Comparison of ENCODE assay signal across 16 cellular contexts in genomic region chr9:120536094-120536493, GRCh38. TPM values are rescaled to one million over a fixed set of nuclear protein-coding genes. Genes with fewer than 3 reads are reported as not detected.
DNase-seq lines count a peak whose midpoint lies in the region; ATAC-seq and TF ChIP-seq lines count a peak whose summit lies in the region.
"Had no signal": no experiment of that assay in that cellular context is flagged by ENCODE, and none has a peak within 500 bp of the region (broad histone marks: within the 10 kb centered on the region; RNA-seq: fewer than 3 reads in every experiment).

No MANE protein-coding gene starts in this region.

- H3K27ac Mint-ChIP-seq in MCF 10A (ENCODE audit: low read depth, unreplicated experiment) = peak overlapping the region; percentile 89
- H3K27ac Mint-ChIP-seq: CD4-positive, alpha-beta T cell; CD8-positive, alpha-beta T cell had no signal

- dilution Hi-C loops in mammary epithelial cell (cut with HindIII; ENCODE audit: low sequenced_read_pairs) = no loop called here

- peaks cover 20% of the 10 kb centered on the region for H3K79me2 ChIP-seq in mammary epithelial cell (ENCODE audit: insufficient read depth, low read length)

- no peak overlapping the region for H3K4me2 ChIP-seq in mammary epithelial cell (ENCODE audit: insufficient read depth, low read depth, low read length)
- H3K4me2 ChIP-seq: BLaER1 treated with 17β-estradiol and CSF1 and Interleukin-3, amounts not matched to agents 10 nM and 100 nM had no signal

- H3K27me3 ChIP-seq in mammary epithelial cell (ENCODE audit: insufficient read depth, low read length) (no peaks in the 10 kb centered on the region), RWPE2 (ENCODE audit: insufficient read depth, poor library complexity, severe bottlenecking) (no peaks in the 10 kb centered on the region), prostate gland (replicated peaks; ENCODE audit: insufficient read depth) (no peaks in the 10 kb centered on the region)
- H3K27me3 ChIP-seq: BLaER1 treated with 17β-estradiol and CSF1 and Interleukin-3, amounts not matched to agents 10 nM and 100 nM had no signal

- no peaks in the 10 kb centered on the region for H4K20me1 ChIP-seq in mammary epithelial cell (ENCODE audit: insufficient read depth, low read length)

- H3K27me3 Mint-ChIP-seq in MCF 10A (ENCODE audit: insufficient read depth, unreplicated experiment) = no peaks in the 10 kb centered on the region
- H3K27me3 Mint-ChIP-seq: CD4-positive, alpha-beta T cell had no signal

- peaks cover 40% of the 10 kb centered on the region for H3K4me1 Mint-ChIP-seq in MCF 10A (ENCODE audit: insufficient read depth, unreplicated experiment)

- H3K9me3 ChIP-seq in mammary epithelial cell (replicated peaks; ENCODE audit: insufficient read depth, low read length) = no peaks in the 10 kb centered on the region
- no peaks in the 10 kb centered on the region for H3K9me3 ChIP-seq in RWPE2 (ENCODE audit: severe bottlenecking)
- no peaks in the 10 kb centered on the region for H3K9me3 ChIP-seq in prostate gland
- H3K9me3 ChIP-seq: BLaER1 treated with 17β-estradiol and CSF1 and Interleukin-3, amounts not matched to agents 10 nM and 100 nM; Caco-2 had no signal

- no peak overlapping the region for H3K9ac ChIP-seq in mammary epithelial cell (ENCODE audit: insufficient read depth, low read length)
- H3K9ac ChIP-seq: BLaER1 treated with 17β-estradiol and CSF1 and Interleukin-3, amounts not matched to agents 10 nM and 100 nM had no signal

- no peak overlapping the region for H3K4me3 ChIP-seq in mammary epithelial cell (replicated peaks in 1 of 3; ENCODE audit: insufficient read depth in 1 of 3, low read depth in 2 of 3, low read length in 3 of 3)
- H3K4me3 ChIP-seq in RWPE2 (ENCODE audit: severe bottlenecking) = no peak overlapping the region
- H3K4me3 ChIP-seq in prostate gland = no peak overlapping the region
- H3K4me3 ChIP-seq: BLaER1 treated with 17β-estradiol and CSF1 and Interleukin-3, amounts not matched to agents 10 nM and 100 nM had no signal

- TF ChIP-seq CTCF in MCF 10A (IDR thresholded peaks at IDR 0.05; ENCODE audit: unreplicated experiment) = no peak
- no peak for TF ChIP-seq CTCF in mammary epithelial cell (conservative IDR thresholded peaks at IDR 0.05 in 1 of 2, IDR thresholded peaks at IDR 0.05 in 1 of 2; ENCODE audit: extremely low read depth in 1 of 2, insufficient read depth in 1 of 2, low read depth in 1 of 2, low read length in 2 of 2)
- no peak for TF ChIP-seq CTCF in RWPE2 (IDR thresholded peaks at IDR 0.05; ENCODE audit: poor library complexity, severe bottlenecking)
- no peak for TF ChIP-seq CTCF in prostate gland (IDR thresholded peaks at IDR 0.05)

- peaks cover 59% of the 10 kb centered on the region for H3K36me3 Mint-ChIP-seq in MCF 10A (ENCODE audit: insufficient read depth, unreplicated experiment)

- CTCF ChIA-PET in MCF 10A (lab: Yijun Ruan, JAX) (interaction anchor here (0.7 to 0.9 kb wide), 2 partner anchors 32 to 81 kb away, joined by 3 read pairs; no protein-coding TSS in a partner anchor), mammary epithelial cell (lab: Charles Lee; ENCODE audit: low non-redundant PET) (no interaction called here)

- no peak for TF ChIP-seq POLR2A in prostate gland (IDR thresholded peaks at IDR 0.05)

- peaks cover 38% of the 10 kb centered on the region for H3K4me1 ChIP-seq in mammary epithelial cell (ENCODE audit: insufficient read depth, low read length)
- peaks cover 25% of the 10 kb centered on the region for H3K4me1 ChIP-seq in RWPE2 (ENCODE audit: insufficient read depth, poor library complexity, severe bottlenecking)
- H3K4me1 ChIP-seq in prostate gland (replicated peaks) = no peaks in the 10 kb centered on the region

- intact Hi-C loops in MCF 10A (cut with micrococcal nuclease) = loop anchor here (10.0 kb wide), 1 partner anchor 1081 kb away; no protein-coding TSS in a partner anchor
- intact Hi-C loops in mammary epithelial cell (cut with micrococcal nuclease) = no loop called here
- intact Hi-C loops in prostate gland (cut with DNase I) = no loop called here

- no peak for ATAC-seq in RWPE2 (ENCODE audit: low read depth)
- ATAC-seq: CD8-positive, alpha-beta T cell had no signal

- no peak overlapping the region for H2AFZ ChIP-seq in mammary epithelial cell (ENCODE audit: low read depth, low read length)

- DNase-seq in MCF 10A (ENCODE audit: unreplicated experiment) = no peak
- no peak for DNase-seq in mammary epithelial cell
- no peak for DNase-seq in RWPE2 (ENCODE audit: low spot score)
- peak; percentile 69 to 75 for DNase-seq in dermis microvascular lymphatic vessel endothelial cell (ENCODE audit: low read depth in 2 of 2)
- no peak for DNase-seq in prostate gland (ENCODE audit: low spot score)
- no peak for DNase-seq in NCI-H2029 (lab: John Stamatoyannopoulos, UW)
- DNase-seq: 8988T; ACHN; Caco-2; Calu3; CD4-positive, alpha-beta T cell; CD8-positive, alpha-beta T cell; DMS79 treated with DMSO at 0.1 percent for 48 hours; GF-D8 had no signal

- no peaks in the 10 kb centered on the region for H3K9me3 Mint-ChIP-seq in MCF 10A (ENCODE audit: unreplicated experiment)
- H3K9me3 Mint-ChIP-seq: CD4-positive, alpha-beta T cell; CD8-positive, alpha-beta T cell had no signal

- H3K36me3 ChIP-seq in mammary epithelial cell (ENCODE audit: insufficient read depth, low read length) = peaks cover 8% of the 10 kb centered on the region
- H3K36me3 ChIP-seq in RWPE2 (ENCODE audit: low read depth) = peaks cover 49% of the 10 kb centered on the region
- no peaks in the 10 kb centered on the region for H3K36me3 ChIP-seq in prostate gland

- BruUV-seq in MCF 10A (replicated peaks; lab: Mats Ljungman, UMichigan) (no TSS peak), mammary epithelial cell (replicated peaks; lab: Mats Ljungman, UMichigan) (no TSS peak)

- POLR2A ChIA-PET in MCF 10A (lab: Yijun Ruan, JAX) = interaction anchor here (1.3 kb wide), 1 partner anchor 9 kb away, joined by 4 read pairs; no protein-coding TSS in a partner anchor

- H3K27ac ChIP-seq in mammary epithelial cell (ENCODE audit: insufficient read depth, low read depth, low read length) = no peak overlapping the region
- H3K27ac ChIP-seq in RWPE2 (ENCODE audit: poor library complexity, severe bottlenecking) = peak overlapping the region; percentile 10
- no peak overlapping the region for H3K27ac ChIP-seq in prostate gland
- H3K27ac ChIP-seq: BLaER1 treated with 17β-estradiol and CSF1 and Interleukin-3, amounts not matched to agents 10 nM and 100 nM; C4-2B had no signal

- 100% methylated on average over 5 of the region's 6 CpGs for WGBS in mammary epithelial cell (ENCODE audit: low coverage, missing lambda C conversion rate)
- WGBS in prostate gland = 95% methylated on average over 6 of the region's 6 CpGs

- in situ Hi-C loops in mammary epithelial cell (cut with MboI; ENCODE audit: low sequenced_read_pairs in 2 of 2) = no loop called here

- H3K4me3 Mint-ChIP-seq in MCF 10A (ENCODE audit: unreplicated experiment) = no peak overlapping the region
- H3K4me3 Mint-ChIP-seq: CD4-positive, alpha-beta T cell; CD8-positive, alpha-beta T cell had no signal

RNA-seq across cellular contexts. Expression of gene CDK5RAP2, which starts 43.9 kb away (rescaled TPM):
- 43.4 and 50.0 TPM in 2 replicates for total RNA-seq in MCF 10A (2022)
- 10 to 100 TPM; 31.8 to 43.5 TPM for total RNA-seq in mammary epithelial cell
- 19.8 TPM for polyA plus RNA-seq in mammary epithelial cell
- polyA minus RNA-seq in mammary epithelial cell = 33.3 TPM
- total RNA-seq in dermis microvascular lymphatic vessel endothelial cell = 18.7 and 19.0 TPM in 2 replicates
- total RNA-seq in prostate gland = 10 to 100 TPM; 48.6 to 54.1 TPM

Comparison
In these comparisons a context has a peak if more than half of its experiments do, and no peak if none do; other contexts are left out.
1. DNase-seq: peak in dermis microvascular lymphatic vessel endothelial cell (2 of 2); none in MCF 10A (single experiment), mammary epithelial cell (single experiment), RWPE2 (single experiment), prostate gland (single experiment) and NCI-H2029 (single experiment).